14 cellular contexts compared by ENCODE assay signal in genomic region chr9:81082251-81082650, GRCh38.
"Had no signal": no experiment of that assay in that cellular context is flagged by ENCODE, and none has a peak within 500 bp of the region (broad histone marks: within the 10 kb centered on the region; RNA-seq: fewer than 3 reads in every experiment).

No MANE protein-coding gene starts in this region.

- ATAC-seq: activated CD8-positive, alpha-beta memory T cell treated with anti-CD3 and anti-CD28 coated beads, Interleukin-2, amount 10 ng/mL, durations not matched to agents 7 days and 5 days; activated T-cell treated with anti-CD3 and anti-CD28 coated beads, Interleukin-2, amount 50 U/mL, for 4 hours; sciatic nerve; T-helper 17 cell had no signal

- H3K4me1 Mint-ChIP-seq: activated CD8-positive, alpha-beta memory T cell treated with anti-CD3 and anti-CD28 coated beads, Interleukin-2, amount 10 ng/mL, durations not matched to agents 7 days and 5 days; memory B cell; T-helper 17 cell had no signal

- H3K27me3 Mint-ChIP-seq: activated CD8-positive, alpha-beta memory T cell treated with anti-CD3 and anti-CD28 coated beads, Interleukin-2, amount 10 ng/mL, durations not matched to agents 7 days and 5 days; activated naive CD8-positive, alpha-beta T cell; memory B cell; T-helper 17 cell had no signal

- DNase-seq: activated CD4-positive, alpha-beta T cell treated with anti-CD3 and anti-CD28 coated beads, Interleukin-2, amount 50 U/mL, for 4 hours; activated CD4-positive, CD25-positive, alpha-beta regulatory T cell treated with anti-CD3 and anti-CD28 coated beads, Interleukin-2, amount 50 U/mL, for 72 hours; activated CD8-positive, alpha-beta memory T cell treated with anti-CD3 and anti-CD28 coated beads, Interleukin-2, amount 10 ng/mL, durations not matched to agents 7 days and 5 days; activated gamma-delta T cell; activated T-cell treated with anti-CD3 and anti-CD28 coated beads, Interleukin-2, amount 50 U/mL, for 4 hours; left lung; nephron progenitor cell; stimulated activated CD4-positive, alpha-beta T cell treated with anti-CD3 and anti-CD28 coated beads, Interleukin-12 subunit alpha, Interleukin-12 subunit beta, amount 100 ng/mL, for 4 hours; stimulated activated naive CD4-positive, alpha-beta T cell treated with Interleukin-2 at 50 U/mL for 16 hours; T-helper 17 cell had no signal

- H3K4me3 Mint-ChIP-seq: activated CD8-positive, alpha-beta memory T cell treated with anti-CD3 and anti-CD28 coated beads, Interleukin-2, amount 10 ng/mL, durations not matched to agents 7 days and 5 days; activated naive CD8-positive, alpha-beta T cell; activated T-cell treated with anti-CD3 and anti-CD28 coated beads, Interleukin-2, amount 50 U/mL, for 4 hours; memory B cell; nephron progenitor cell; T-helper 17 cell had no signal

- H3K9me3 ChIP-seq: esophagus muscularis mucosa, left lung had no signal

- H3K4me3 ChIP-seq: esophagus muscularis mucosa, left lung had no signal

- H3K27ac ChIP-seq: esophagus muscularis mucosa, left lung had no signal

- H3K9me3 Mint-ChIP-seq: memory B cell, nephron progenitor cell had no signal

- H3K36me3 Mint-ChIP-seq: activated CD8-positive, alpha-beta memory T cell treated with anti-CD3 and anti-CD28 coated beads, Interleukin-2, amount 10 ng/mL, durations not matched to agents 7 days and 5 days; activated naive CD8-positive, alpha-beta T cell; memory B cell had no signal

- H3K4me1 ChIP-seq: left lung had no signal

- H3K27ac Mint-ChIP-seq: activated CD8-positive, alpha-beta memory T cell treated with anti-CD3 and anti-CD28 coated beads, Interleukin-2, amount 10 ng/mL, durations not matched to agents 7 days and 5 days; activated naive CD8-positive, alpha-beta T cell; memory B cell; nephron progenitor cell; T-helper 17 cell had no signal

- H3K36me3 ChIP-seq: esophagus muscularis mucosa, left lung had no signal

- H3K27me3 ChIP-seq: esophagus muscularis mucosa, left lung had no signal
